Comparison of ENCODE assay signal across 24 cellular contexts in genomic region chr1:39951951-39952350, GRCh38. TPM values are rescaled to one million over a fixed set of nuclear protein-coding genes. Genes with fewer than 3 reads are reported as not detected.
"Had no signal": no experiment of that assay in that cellular context is flagged by ENCODE, and none has a peak within 500 bp of the region (broad histone marks: within the 10 kb centered on the region; RNA-seq: fewer than 3 reads in every experiment).

No MANE protein-coding gene starts in this region.

- H3K36me3 Mint-ChIP-seq: activated CD8-positive, alpha-beta memory T cell treated with anti-CD3 and anti-CD28 coated beads, Interleukin-2, amount 10 ng/mL, durations not matched to agents 7 days and 5 days; T-cell; type B pancreatic cell had no signal

- H3K36me3 ChIP-seq: gastrocnemius medialis, lower lobe of right lung, stomach, thoracic aorta, uterus had no signal

- DNase-seq: activated CD4-positive, alpha-beta T cell treated with anti-CD3 and anti-CD28 coated beads for 36 hours; activated CD4-positive, CD25-positive, alpha-beta regulatory T cell; activated CD8-positive, alpha-beta memory T cell treated with anti-CD3 and anti-CD28 coated beads, Interleukin-2, amount 10 ng/mL, durations not matched to agents 7 days and 5 days; activated CD8-positive, alpha-beta T cell treated with anti-CD3 and anti-CD28 coated beads, Interleukin-2, amount 10 ng/mL, durations not matched to agents 7 days and 5 days; activated naive CD8-positive, alpha-beta T cell treated with anti-CD3 and anti-CD28 coated beads, Interleukin-2, amount 50 U/mL, for 24 hours; activated T-cell treated with anti-CD3 and anti-CD28 coated beads, Interleukin-2, amount 50 U/mL, for 48 hours; dermis blood vessel endothelial cell; effector CD8-positive, alpha-beta T cell; gastrocnemius medialis; glutamatergic neuron; kidney; lower lobe of right lung; mesendoderm; stimulated activated CD4-positive, alpha-beta T cell treated with anti-CD3 and anti-CD28 coated beads, Interleukin-1b, Interleukin-23, amount 100 ng/mL, for 48 hours; stimulated activated naive B cell treated with anti-CD40 and anti-IgM and Interleukin-4, amounts not matched to agents 10 μg/mL and 1 μg/mL and 100 μg/mL, for 72 hours; stomach; T-cell; uterus had no signal

- H3K27ac ChIP-seq: lower lobe of right lung, thoracic aorta, uterus had no signal

- H3K4me3 ChIP-seq: gastrocnemius medialis, lower lobe of right lung, smooth muscle cell, stomach, thoracic aorta, uterus had no signal

- H3K4me3 Mint-ChIP-seq: activated CD4-positive, alpha-beta T cell treated with anti-CD3 and anti-CD28 coated beads for 36 hours; activated CD8-positive, alpha-beta memory T cell treated with anti-CD3 and anti-CD28 coated beads, Interleukin-2, amount 10 ng/mL, durations not matched to agents 7 days and 5 days; activated CD8-positive, alpha-beta T cell treated with anti-CD3 and anti-CD28 coated beads, Interleukin-2, amount 10 ng/mL, durations not matched to agents 7 days and 5 days; activated naive CD4-positive, alpha-beta T cell treated with anti-CD3 and anti-CD28 coated beads, Interleukin-2, amount 50 U/mL, for 24 hours; activated naive CD8-positive, alpha-beta T cell treated with anti-CD3 and anti-CD28 coated beads, Interleukin-2, amount 50 U/mL, for 24 hours; natural killer cell treated with Interleukin-12 subunit alpha and Interleukin-12 subunit beta and Interleukin-15 and Interleukin-18, amount 100 ng/mL, for 72 hours; stimulated activated naive B cell treated with anti-CD40 and anti-IgM and Interleukin-4, amounts not matched to agents 10 μg/mL and 1 μg/mL and 100 μg/mL, for 72 hours; T-cell had no signal

- H3K27ac Mint-ChIP-seq: activated CD4-positive, alpha-beta T cell treated with anti-CD3 and anti-CD28 coated beads for 36 hours; activated CD8-positive, alpha-beta memory T cell treated with anti-CD3 and anti-CD28 coated beads, Interleukin-2, amount 10 ng/mL, durations not matched to agents 7 days and 5 days; activated CD8-positive, alpha-beta T cell treated with anti-CD3 and anti-CD28 coated beads, Interleukin-2, amount 10 ng/mL, durations not matched to agents 7 days and 5 days; activated naive CD4-positive, alpha-beta T cell treated with anti-CD3 and anti-CD28 coated beads, Interleukin-2, amount 50 U/mL, for 24 hours; activated naive CD8-positive, alpha-beta T cell treated with anti-CD3 and anti-CD28 coated beads, Interleukin-2, amount 50 U/mL, for 24 hours; activated T-helper 2 cell treated with anti-CD3 and anti-CD28 coated beads, Interferon-gamma antibody, Interleukin-2, Interleukin-4, amounts not matched to agents 10 μg/mL and 5 μg/mL and 100 μg/mL, durations not matched to agents 14 hours and 24 hours and 36 hours; natural killer cell treated with Interleukin-12 subunit alpha and Interleukin-12 subunit beta and Interleukin-15 and Interleukin-18, amount 100 ng/mL, for 72 hours; stimulated activated naive B cell treated with anti-CD40 and anti-IgM and Interleukin-4, amounts not matched to agents 10 μg/mL and 1 μg/mL and 100 μg/mL, for 72 hours; T-cell had no signal

- H3K9me3 ChIP-seq: gastrocnemius medialis, lower lobe of right lung, stomach, thoracic aorta, uterus had no signal

- H3K27me3 ChIP-seq: gastrocnemius medialis, uterus had no signal

- H3K9me3 Mint-ChIP-seq: activated naive CD4-positive, alpha-beta T cell treated with anti-CD3 and anti-CD28 coated beads, Interleukin-2, amount 50 U/mL, for 24 hours; activated naive CD8-positive, alpha-beta T cell treated with anti-CD3 and anti-CD28 coated beads, Interleukin-2, amount 50 U/mL, for 24 hours; activated T-helper 2 cell treated with anti-CD3 and anti-CD28 coated beads, Interferon-gamma antibody, Interleukin-2, Interleukin-4, amounts not matched to agents 10 μg/mL and 5 μg/mL and 100 μg/mL, durations not matched to agents 14 hours and 24 hours and 36 hours; natural killer cell treated with Interleukin-12 subunit alpha and Interleukin-12 subunit beta and Interleukin-15 and Interleukin-18, amount 100 ng/mL, for 72 hours; stimulated activated naive B cell treated with anti-CD40 and anti-IgM and Interleukin-4, amounts not matched to agents 10 μg/mL and 1 μg/mL and 100 μg/mL, for 72 hours; T-cell; type B pancreatic cell had no signal

- H3K4me2 ChIP-seq: smooth muscle cell had no signal

- ATAC-seq: activated CD4-positive, alpha-beta T cell treated with anti-CD3 and anti-CD28 coated beads for 36 hours; activated CD8-positive, alpha-beta memory T cell treated with anti-CD3 and anti-CD28 coated beads, Interleukin-2, amount 10 ng/mL, durations not matched to agents 7 days and 5 days; activated CD8-positive, alpha-beta T cell treated with anti-CD3 and anti-CD28 coated beads, Interleukin-2, amount 10 ng/mL, durations not matched to agents 7 days and 5 days; activated naive CD8-positive, alpha-beta T cell treated with anti-CD3 and anti-CD28 coated beads, Interleukin-2, amount 50 U/mL, for 24 hours; gastrocnemius medialis; lower lobe of right lung; natural killer cell treated with Interleukin-12 subunit alpha and Interleukin-12 subunit beta and Interleukin-15 and Interleukin-18, amount 100 ng/mL, for 72 hours; stimulated activated naive B cell treated with anti-CD40 and anti-IgM and Interleukin-4, amounts not matched to agents 10 μg/mL and 1 μg/mL and 100 μg/mL, for 72 hours; T-cell had no signal

- H3K27me3 Mint-ChIP-seq: activated CD4-positive, alpha-beta T cell treated with anti-CD3 and anti-CD28 coated beads for 36 hours; activated naive CD8-positive, alpha-beta T cell treated with anti-CD3 and anti-CD28 coated beads, Interleukin-2, amount 50 U/mL, for 24 hours; natural killer cell treated with Interleukin-12 subunit alpha and Interleukin-12 subunit beta and Interleukin-15 and Interleukin-18, amount 100 ng/mL, for 72 hours; stimulated activated naive B cell treated with anti-CD40 and anti-IgM and Interleukin-4, amounts not matched to agents 10 μg/mL and 1 μg/mL and 100 μg/mL, for 72 hours; T-cell had no signal

RNA-seq across cellular contexts. Expression of gene MFSD2A, which starts 3.0 kb away (rescaled TPM):
- total RNA-seq: dermis blood vessel endothelial cell had no signal

RNA-seq across cellular contexts. Expression of gene MYCL, which starts 50.2 kb away (rescaled TPM):
- total RNA-seq: activated CD8-positive, alpha-beta T cell treated with anti-CD3 and anti-CD28 coated beads, Interleukin-2, amount 10 ng/mL, durations not matched to agents 7 days and 5 days had no signal
